35 cellular contexts compared by ENCODE assay signal in the genomic region with DNA sequence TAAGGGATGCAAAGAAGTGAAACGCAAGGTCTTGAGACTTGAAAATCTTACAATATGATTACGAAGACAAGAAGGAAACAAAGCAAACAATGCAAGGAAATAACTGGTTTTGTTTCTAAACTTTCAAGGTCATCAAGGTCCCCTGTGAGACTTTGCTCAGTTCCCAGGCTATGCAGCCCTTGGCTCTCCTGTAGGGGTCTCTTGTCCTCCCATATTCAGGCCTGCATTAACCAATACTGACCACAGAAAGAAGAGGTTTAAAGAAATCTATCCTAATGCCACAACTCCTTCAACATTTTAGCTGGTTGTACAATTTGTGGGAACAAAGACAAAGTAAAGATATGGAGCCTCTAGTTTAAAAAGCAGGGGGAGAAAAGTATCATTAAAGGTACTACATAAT.
"Had no signal": no experiment of that assay in that cellular context is flagged by ENCODE, and none has a peak within 500 bp of the region (broad histone marks: within the 10 kb centered on the region; RNA-seq: fewer than 3 reads in every experiment).

No MANE protein-coding gene starts in this region.

- H3K4me3 ChIP-seq: adrenal gland, breast epithelium, cardiac muscle cell, colonic mucosa had no signal

- H3K9me3 ChIP-seq: adrenal gland, colonic mucosa had no signal

- H3K9me3 Mint-ChIP-seq: activated CD4-positive, alpha-beta memory T cell treated with anti-CD3 and anti-CD28 coated beads for 36 hours; activated CD4-positive, alpha-beta T cell treated with anti-CD3 and anti-CD28 coated beads, Interleukin-2, amount 10 ng/mL, durations not matched to agents 24 days and 14 days; activated naive CD4-positive, alpha-beta T cell treated with anti-CD3 and anti-CD28 coated beads for 36 hours; activated naive CD4-positive, alpha-beta T cell treated with anti-CD3 and anti-CD28 coated beads, Interleukin-2, amount 50 U/mL, for 24 hours; activated naive CD8-positive, alpha-beta T cell treated with anti-CD3 and anti-CD28 coated beads for 36 hours; activated naive CD8-positive, alpha-beta T cell treated with anti-CD3 and anti-CD28 coated beads, Interleukin-2, amount 50 U/mL, for 24 hours; activated T-helper 1 cell treated with anti-CD3 and anti-CD28 coated beads, Interleukin-12 subunit alpha, Interleukin-12 subunit beta, Interleukin-2, Interleukin-4 antibody, amounts not matched to agents 30 ng/mL and 10 ng/mL and 1 ng/mL, durations not matched to agents 14 hours and 24 hours and 36 hours; activated T-helper 2 cell treated with anti-CD3 and anti-CD28 coated beads, Interferon-gamma antibody, Interleukin-2, Interleukin-4, amounts not matched to agents 10 μg/mL and 5 μg/mL and 100 μg/mL, durations not matched to agents 14 hours and 24 hours and 36 hours; T-helper 2 cell treated with Interferon-gamma antibody and Interleukin-4, amounts not matched to agents 5 μg/mL and 100 μg/mL, for 36 hours had no signal

- H3K4me1 Mint-ChIP-seq: activated CD4-positive, alpha-beta T cell treated with anti-CD3 and anti-CD28 coated beads for 36 hours; activated CD4-positive, alpha-beta T cell treated with anti-CD3 and anti-CD28 coated beads, Interleukin-2, amount 10 ng/mL, durations not matched to agents 24 days and 14 days; activated CD8-positive, alpha-beta memory T cell treated with anti-CD3 and anti-CD28 coated beads, Interleukin-2, amount 10 ng/mL, durations not matched to agents 7 days and 5 days; activated naive CD4-positive, alpha-beta T cell treated with anti-CD3 and anti-CD28 coated beads, Interleukin-2, amount 50 U/mL, for 24 hours; activated naive CD8-positive, alpha-beta T cell treated with anti-CD3 and anti-CD28 coated beads for 36 hours; activated naive CD8-positive, alpha-beta T cell treated with anti-CD3 and anti-CD28 coated beads, Interleukin-2, amount 50 U/mL, for 24 hours; brain; T-helper 17 cell had no signal

- H3K36me3 ChIP-seq: adrenal gland, breast epithelium, cardiac muscle cell, colonic mucosa, WERI-Rb-1 had no signal

- DNase-seq: activated CD4-positive, alpha-beta memory T cell treated with anti-CD3 and anti-CD28 coated beads for 36 hours; activated CD4-positive, alpha-beta T cell treated with anti-CD3 and anti-CD28 coated beads for 36 hours; activated CD4-positive, alpha-beta T cell treated with anti-CD3 and anti-CD28 coated beads, Interleukin-2, amount 10 ng/mL, durations not matched to agents 24 days and 14 days; activated CD4-positive, CD25-positive, alpha-beta regulatory T cell; activated CD4-positive, CD25-positive, alpha-beta regulatory T cell treated with anti-CD3 and anti-CD28 coated beads, Interleukin-2, amount 50 U/mL, for 72 hours; activated CD8-positive, alpha-beta memory T cell treated with anti-CD3 and anti-CD28 coated beads, Interleukin-2, amount 10 ng/mL, durations not matched to agents 7 days and 5 days; activated CD8-positive, alpha-beta memory T cell treated with anti-CD3 and anti-CD28 coated beads, Interleukin-2, amount 50 U/mL, for 4 hours; activated CD8-positive, alpha-beta T cell treated with anti-CD3 and anti-CD28 coated beads, Interleukin-2, amount 10 ng/mL, durations not matched to agents 7 days and 5 days; activated effector memory CD4-positive, alpha-beta T cell treated with anti-CD3 and anti-CD28 coated beads, Interleukin-2, amount 50 U/mL, for 16 hours; activated naive CD4-positive, alpha-beta T cell treated with anti-CD3 and anti-CD28 coated beads for 36 hours; activated naive CD8-positive, alpha-beta T cell treated with anti-CD3 and anti-CD28 coated beads for 36 hours; activated naive CD8-positive, alpha-beta T cell treated with anti-CD3 and anti-CD28 coated beads, Interleukin-2, amount 50 U/mL, for 24 hours; activated T-cell treated with anti-CD3 and anti-CD28 coated beads, Interleukin-2, amount 50 U/mL, for 1 hour; activated T-cell treated with anti-CD3 and anti-CD28 coated beads, Interleukin-2, amount 50 U/mL, for 48 hours; adrenal gland; amygdala; aorta; central memory CD4-positive, alpha-beta T cell; cerebellar nuclear complex; colonic mucosa; effector CD8-positive, alpha-beta T cell; foreskin fibroblast; head of caudate nucleus; T-helper 17 cell; T1000; WERI-Rb-1 had no signal

- H3K27me3 ChIP-seq: cardiac muscle cell, colonic mucosa had no signal

- H3K4me1 ChIP-seq: adrenal gland, breast epithelium, colonic mucosa had no signal

- ATAC-seq: activated CD4-positive, alpha-beta T cell treated with anti-CD3 and anti-CD28 coated beads for 36 hours; activated CD8-positive, alpha-beta memory T cell treated with anti-CD3 and anti-CD28 coated beads, Interleukin-2, amount 10 ng/mL, durations not matched to agents 7 days and 5 days; activated CD8-positive, alpha-beta T cell treated with anti-CD3 and anti-CD28 coated beads, Interleukin-2, amount 10 ng/mL, durations not matched to agents 7 days and 5 days; activated naive CD8-positive, alpha-beta T cell treated with anti-CD3 and anti-CD28 coated beads, Interleukin-2, amount 50 U/mL, for 24 hours; esophagus mucosa; T-helper 17 cell had no signal

- H3K27ac Mint-ChIP-seq: activated CD4-positive, alpha-beta memory T cell treated with anti-CD3 and anti-CD28 coated beads for 36 hours; activated CD4-positive, alpha-beta T cell treated with anti-CD3 and anti-CD28 coated beads for 36 hours; activated CD4-positive, alpha-beta T cell treated with anti-CD3 and anti-CD28 coated beads, Interleukin-2, amount 10 ng/mL, durations not matched to agents 24 days and 14 days; activated CD8-positive, alpha-beta memory T cell treated with anti-CD3 and anti-CD28 coated beads, Interleukin-2, amount 10 ng/mL, durations not matched to agents 7 days and 5 days; activated CD8-positive, alpha-beta T cell treated with anti-CD3 and anti-CD28 coated beads, Interleukin-2, amount 10 ng/mL, durations not matched to agents 7 days and 5 days; activated naive CD4-positive, alpha-beta T cell treated with anti-CD3 and anti-CD28 coated beads for 36 hours; activated naive CD4-positive, alpha-beta T cell treated with anti-CD3 and anti-CD28 coated beads, Interleukin-2, amount 50 U/mL, for 24 hours; activated naive CD8-positive, alpha-beta T cell treated with anti-CD3 and anti-CD28 coated beads for 36 hours; activated naive CD8-positive, alpha-beta T cell treated with anti-CD3 and anti-CD28 coated beads, Interleukin-2, amount 50 U/mL, for 24 hours; activated T-helper 1 cell treated with anti-CD3 and anti-CD28 coated beads, Interleukin-12 subunit alpha, Interleukin-12 subunit beta, Interleukin-2, Interleukin-4 antibody, amounts not matched to agents 30 ng/mL and 10 ng/mL and 1 ng/mL, durations not matched to agents 14 hours and 24 hours and 36 hours; activated T-helper 2 cell treated with anti-CD3 and anti-CD28 coated beads, Interferon-gamma antibody, Interleukin-2, Interleukin-4, amounts not matched to agents 10 μg/mL and 5 μg/mL and 100 μg/mL, durations not matched to agents 14 hours and 24 hours and 36 hours; brain; T-helper 17 cell; T-helper 2 cell treated with Interferon-gamma antibody and Interleukin-4, amounts not matched to agents 5 μg/mL and 100 μg/mL, for 36 hours had no signal

- H3K27ac ChIP-seq: adrenal gland, breast epithelium, cardiac muscle cell, colonic mucosa, WERI-Rb-1 had no signal

- H3K36me3 Mint-ChIP-seq: activated CD4-positive, alpha-beta memory T cell treated with anti-CD3 and anti-CD28 coated beads for 36 hours; activated CD8-positive, alpha-beta memory T cell treated with anti-CD3 and anti-CD28 coated beads, Interleukin-2, amount 10 ng/mL, durations not matched to agents 7 days and 5 days; activated naive CD4-positive, alpha-beta T cell treated with anti-CD3 and anti-CD28 coated beads, Interleukin-2, amount 50 U/mL, for 24 hours; activated naive CD8-positive, alpha-beta T cell treated with anti-CD3 and anti-CD28 coated beads for 36 hours; brain had no signal

- FAIRE-seq: frontal cortex had no signal

- H3K27me3 Mint-ChIP-seq: activated CD4-positive, alpha-beta memory T cell treated with anti-CD3 and anti-CD28 coated beads for 36 hours; activated CD4-positive, alpha-beta T cell treated with anti-CD3 and anti-CD28 coated beads for 36 hours; activated CD4-positive, alpha-beta T cell treated with anti-CD3 and anti-CD28 coated beads, Interleukin-2, amount 10 ng/mL, durations not matched to agents 24 days and 14 days; activated CD8-positive, alpha-beta memory T cell treated with anti-CD3 and anti-CD28 coated beads, Interleukin-2, amount 10 ng/mL, durations not matched to agents 7 days and 5 days; activated naive CD4-positive, alpha-beta T cell treated with anti-CD3 and anti-CD28 coated beads, Interleukin-2, amount 50 U/mL, for 24 hours; activated naive CD8-positive, alpha-beta T cell treated with anti-CD3 and anti-CD28 coated beads for 36 hours; activated naive CD8-positive, alpha-beta T cell treated with anti-CD3 and anti-CD28 coated beads, Interleukin-2, amount 50 U/mL, for 24 hours; brain; T-helper 17 cell had no signal

- H3K4me3 Mint-ChIP-seq: activated CD4-positive, alpha-beta memory T cell treated with anti-CD3 and anti-CD28 coated beads for 36 hours; activated CD4-positive, alpha-beta T cell treated with anti-CD3 and anti-CD28 coated beads for 36 hours; activated CD4-positive, alpha-beta T cell treated with anti-CD3 and anti-CD28 coated beads, Interleukin-2, amount 10 ng/mL, durations not matched to agents 24 days and 14 days; activated CD8-positive, alpha-beta memory T cell treated with anti-CD3 and anti-CD28 coated beads, Interleukin-2, amount 10 ng/mL, durations not matched to agents 7 days and 5 days; activated CD8-positive, alpha-beta T cell treated with anti-CD3 and anti-CD28 coated beads, Interleukin-2, amount 10 ng/mL, durations not matched to agents 7 days and 5 days; activated naive CD4-positive, alpha-beta T cell treated with anti-CD3 and anti-CD28 coated beads for 36 hours; activated naive CD4-positive, alpha-beta T cell treated with anti-CD3 and anti-CD28 coated beads, Interleukin-2, amount 50 U/mL, for 24 hours; activated naive CD8-positive, alpha-beta T cell treated with anti-CD3 and anti-CD28 coated beads for 36 hours; activated naive CD8-positive, alpha-beta T cell treated with anti-CD3 and anti-CD28 coated beads, Interleukin-2, amount 50 U/mL, for 24 hours; activated T-helper 1 cell treated with anti-CD3 and anti-CD28 coated beads, Interleukin-12 subunit alpha, Interleukin-12 subunit beta, Interleukin-2, Interleukin-4 antibody, amounts not matched to agents 30 ng/mL and 10 ng/mL and 1 ng/mL, durations not matched to agents 14 hours and 24 hours and 36 hours; brain; T-helper 17 cell; T-helper 2 cell treated with Interferon-gamma antibody and Interleukin-4, amounts not matched to agents 5 μg/mL and 100 μg/mL, for 36 hours had no signal
